26 cellular contexts compared by ENCODE assay signal in genomic region chr4:123088521-123088920, GRCh38.
"Had no signal": no experiment of that assay in that cellular context is flagged by ENCODE, and none has a peak within 500 bp of the region (broad histone marks: within the 10 kb centered on the region; RNA-seq: fewer than 3 reads in every experiment).

No MANE protein-coding gene starts in this region.

- H3K27ac Mint-ChIP-seq: activated naive CD4-positive, alpha-beta T cell treated with anti-CD3 and anti-CD28 coated beads, Interleukin-2, amount 50 U/mL, for 24 hours; brain; effector memory CD8-positive, alpha-beta T cell; immature natural killer cell; neural progenitor cell; stimulated activated effector memory CD8-positive, alpha-beta T cell treated with anti-CD3 and anti-CD28 coated beads, Interleukin-12 subunit alpha, Interleukin-12 subunit beta, amount 100 ng/mL, for 72 hours had no signal

- H3K36me3 ChIP-seq: neural progenitor cell, transverse colon had no signal

- H3K36me3 Mint-ChIP-seq: stimulated activated effector memory CD8-positive, alpha-beta T cell treated with anti-CD3 and anti-CD28 coated beads, Interleukin-12 subunit alpha, Interleukin-12 subunit beta, amount 100 ng/mL, for 72 hours had no signal

- H3K4me1 ChIP-seq: lower lobe of right lung, neural progenitor cell, stomach, suprapubic skin, transverse colon, vagina had no signal

- H3K9me3 Mint-ChIP-seq: effector memory CD8-positive, alpha-beta T cell had no signal

- ATAC-seq: effector memory CD8-positive, alpha-beta T cell; esophagus mucosa; left lobe of liver; sciatic nerve; stimulated activated effector memory CD8-positive, alpha-beta T cell treated with anti-CD3 and anti-CD28 coated beads, Interleukin-12 subunit alpha, Interleukin-12 subunit beta, amount 100 ng/mL, for 72 hours had no signal

- H3K4me1 Mint-ChIP-seq: activated naive CD4-positive, alpha-beta T cell treated with anti-CD3 and anti-CD28 coated beads, Interleukin-2, amount 50 U/mL, for 24 hours; brain; neural progenitor cell; stimulated activated effector memory CD8-positive, alpha-beta T cell treated with anti-CD3 and anti-CD28 coated beads, Interleukin-12 subunit alpha, Interleukin-12 subunit beta, amount 100 ng/mL, for 72 hours had no signal

- H3K27me3 ChIP-seq: dorsolateral prefrontal cortex, hepatocyte, neural progenitor cell, stomach, suprapubic skin, transverse colon, vagina had no signal

- H3K27ac ChIP-seq: dorsolateral prefrontal cortex, hepatocyte, lower lobe of right lung, neural progenitor cell, stomach, suprapubic skin, transverse colon, vagina, WERI-Rb-1 had no signal

- H3K4me3 ChIP-seq: dorsolateral prefrontal cortex, hepatocyte, lower lobe of right lung, neural progenitor cell, stomach, suprapubic skin, transverse colon, vagina had no signal

- H3K27me3 Mint-ChIP-seq: activated naive CD4-positive, alpha-beta T cell treated with anti-CD3 and anti-CD28 coated beads, Interleukin-2, amount 50 U/mL, for 24 hours; brain; effector memory CD8-positive, alpha-beta T cell; naive B cell had no signal

- DNase-seq: activated CD4-positive, alpha-beta T cell treated with anti-CD3 and anti-CD28 coated beads for 1 hour; activated gamma-delta T cell treated with Interleukin-2 at 50 U/mL for 16 hours; activated T-cell treated with anti-CD3 and anti-CD28 coated beads, Interleukin-2, amount 50 U/mL, for 1 hour; aorta; dorsolateral prefrontal cortex; effector memory CD8-positive, alpha-beta T cell; glutamatergic neuron; immature natural killer cell; lower lobe of right lung; mesendoderm; naive B cell; small intestine; stimulated activated CD4-positive, alpha-beta T cell treated with anti-CD3 and anti-CD28 coated beads, Interleukin-2, amount 100 ng/mL, for 24 hours; stomach; transverse colon; WERI-Rb-1 had no signal

- H3K4me3 Mint-ChIP-seq: activated naive CD4-positive, alpha-beta T cell treated with anti-CD3 and anti-CD28 coated beads, Interleukin-2, amount 50 U/mL, for 24 hours; brain; effector memory CD8-positive, alpha-beta T cell; immature natural killer cell; naive B cell; neural progenitor cell; stimulated activated effector memory CD8-positive, alpha-beta T cell treated with anti-CD3 and anti-CD28 coated beads, Interleukin-12 subunit alpha, Interleukin-12 subunit beta, amount 100 ng/mL, for 72 hours had no signal

- H3K9me3 ChIP-seq: lower lobe of right lung, transverse colon, vagina had no signal
